Comparison of ENCODE assay signal across 8 cellular contexts in the genomic region with DNA sequence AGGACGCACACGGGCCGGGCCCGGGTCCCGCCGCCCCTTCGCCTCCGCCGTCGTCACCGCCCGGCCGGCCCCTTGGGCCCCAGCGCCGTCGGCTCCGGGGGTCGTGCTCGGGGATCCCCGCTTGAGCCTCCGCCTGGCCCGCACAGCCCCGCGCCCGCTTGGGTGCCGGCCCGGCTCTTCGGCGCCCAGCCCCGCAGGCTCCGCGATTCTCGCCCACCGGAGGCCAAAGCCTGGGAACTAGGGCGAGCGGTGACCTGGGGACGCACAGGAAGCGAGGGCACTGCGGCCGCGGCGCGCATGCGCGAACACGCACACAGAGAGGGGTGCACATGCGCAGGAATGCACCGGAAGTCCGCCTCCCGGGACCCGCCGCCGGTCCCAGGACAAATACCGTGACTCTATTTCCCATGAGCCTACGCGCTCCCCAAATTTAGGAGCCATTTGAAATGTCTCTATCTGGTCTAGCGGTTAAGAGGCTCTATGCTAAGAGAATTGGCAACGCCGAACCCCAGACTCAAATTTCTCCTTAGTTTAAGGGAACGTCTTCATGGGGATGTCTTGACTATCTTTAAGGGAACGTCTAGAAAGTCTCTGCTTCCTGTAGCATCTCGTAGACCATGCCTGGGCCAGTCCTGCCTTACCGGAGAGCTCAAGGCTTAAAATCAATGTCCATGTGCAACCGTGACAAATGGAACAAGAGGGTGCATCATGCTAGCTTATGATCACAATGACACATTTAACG. TPM values are rescaled to one million over a fixed set of nuclear protein-coding genes. Genes with fewer than 3 reads are reported as not detected.
DNase-seq lines count a peak whose midpoint lies in the region; ATAC-seq and TF ChIP-seq lines count a peak whose summit lies in the region.

Gene ZNF12, minus strand, starts transcription at position 282 of the 742 bp plus-strand sequence. CDS start 1,774 bp downstream, outside the sequence.

- peak within 1 kb of the TSS; percentile 68; the same call in 1 of the 2 replicates for H2AFZ ChIP-seq in OCI-LY1 (ENCODE audit: low read length)

- no peaks in the 10 kb centered on the region; the same call in 1 of the 2 replicates for H3K27me3 ChIP-seq in OCI-LY1 (ENCODE audit: insufficient read depth, low read length)

- ATAC-seq in GM21526 (IDR thresholded peaks at IDR 0.05; ENCODE audit: low FRiP score, unreplicated experiment), result peak; percentile 92

- H3K9me3 ChIP-seq in OCI-LY1 (ENCODE audit: low read length), result peaks cover 15% of the 10 kb centered on the region

- peaks cover 31% of the 10 kb centered on the region for H3K36me3 ChIP-seq in OCI-LY1 (ENCODE audit: insufficient read depth, low read length)

- H3K4me3 ChIP-seq in OCI-LY1 (ENCODE audit: low read depth, low read length, poor library complexity, severe bottlenecking), result peak within 1 kb of the TSS; percentile 94

- TF ChIP-seq CTCF in OCI-LY1 (IDR thresholded peaks at IDR 0.05; ENCODE audit: low read length) (no peak), endothelial cell (IDR thresholded peaks at IDR 0.05; ENCODE audit: unreplicated experiment) (no peak), mesothelial cell of epicardium (IDR thresholded peaks at IDR 0.05; ENCODE audit: unreplicated experiment) (no peak)

- H3K27me3 Mint-ChIP-seq in endothelial cell (ENCODE audit: unreplicated experiment) (peaks cover 28% of the 10 kb centered on the region), mesothelial cell of epicardium (ENCODE audit: low read depth) (peaks cover 33% of the 10 kb centered on the region)

- no peaks in the 10 kb centered on the region for H3K9me2 ChIP-seq in OCI-LY1 (ENCODE audit: low read depth, low read length)

- H3K4me3 Mint-ChIP-seq in endothelial cell (ENCODE audit: unreplicated experiment) (peak within 1 kb of the TSS; percentile 96), mesothelial cell of epicardium (peak within 1 kb of the TSS; percentile 84)

- no peaks in the 10 kb centered on the region for H4K20me1 ChIP-seq in OCI-LY1 (ENCODE audit: insufficient read depth, low read length)

- H3K27ac Mint-ChIP-seq in endothelial cell (ENCODE audit: unreplicated experiment), result peak within 1 kb of the TSS; percentile 93
- H3K27ac Mint-ChIP-seq in mesothelial cell of epicardium, result peak within 1 kb of the TSS; percentile 95

- peak within 1 kb of the TSS; percentile 93 for H3K9ac ChIP-seq in OCI-LY1 (ENCODE audit: low read length)

- H3K4me2 ChIP-seq in OCI-LY1 (ENCODE audit: low read length), result peak within 1 kb of the TSS; percentile 100

- peak within 1 kb of the TSS; percentile 53 for H3K27ac ChIP-seq in OCI-LY1 (ENCODE audit: low read depth, low read length, poor library complexity, severe bottlenecking)

- H3F3A ChIP-seq in OCI-LY1 (ENCODE audit: insufficient read depth, low read length), result no peaks in the 10 kb centered on the region

- H3K4me1 Mint-ChIP-seq in endothelial cell (ENCODE audit: unreplicated experiment) (peaks cover 31% of the 10 kb centered on the region), mesothelial cell of epicardium (peaks cover 21% of the 10 kb centered on the region)

- peaks cover 45% of the 10 kb centered on the region for H3K36me3 Mint-ChIP-seq in endothelial cell (ENCODE audit: low read depth, unreplicated experiment)
- H3K36me3 Mint-ChIP-seq in mesothelial cell of epicardium, result peaks cover 26% of the 10 kb centered on the region

- DNase-seq in DMS 273 (lab: John Stamatoyannopoulos, UW; ENCODE audit: unreplicated experiment) (peak; percentile 99), HuH-7 (ENCODE audit: low spot score) (peak; percentile 97), endothelial cell (ENCODE audit: low spot score) (peak; percentile 94), mesothelial cell of epicardium (ENCODE audit: low spot score in 2 of 2, unreplicated experiment in 2 of 2) (peak; percentile 91 to 96)
- DNase-seq in activated CD8-positive, alpha-beta memory T cell treated with anti-CD3 and anti-CD28 coated beads, Interleukin-2, amount 50 U/mL, for 4 hours, result peak; percentile 94
- DNase-seq in stimulated activated CD8-positive, alpha-beta memory T cell treated with anti-CD3 and anti-CD28 coated beads, Interleukin-15, amount 100 ng/mL, for 4 hours (ENCODE audit: low read depth in 2 of 2), result peak; percentile 88 to 89

- peaks cover 16% of the 10 kb centered on the region for H3K4me1 ChIP-seq in OCI-LY1 (ENCODE audit: insufficient read depth, low read length, severe bottlenecking)

- peaks cover 25% of the 10 kb centered on the region for H3K79me2 ChIP-seq in OCI-LY1 (ENCODE audit: insufficient read depth, low read length)

- peaks cover 30% of the 10 kb centered on the region for H3K9me3 Mint-ChIP-seq in endothelial cell (ENCODE audit: unreplicated experiment)
- H3K9me3 Mint-ChIP-seq in mesothelial cell of epicardium, result peaks cover 24% of the 10 kb centered on the region

RNA-seq across cellular contexts. Expression of gene ZNF12, which starts in this region (rescaled TPM):
- total RNA-seq in endothelial cell (ENCODE audit: unreplicated experiment), result 30.8 TPM
- total RNA-seq in mesothelial cell of epicardium, result 31.5 to 32.2 TPM (median 31.8 TPM) in 3 replicates

Comparison
In these comparisons a context has a peak if more than half of its experiments do, and no peak if none do; other contexts are left out.
1. Peak in every context shown above with its lines: DNase-seq, ATAC-seq, H3K4me3 ChIP-seq and H3K27ac ChIP-seq.